In genomic region chrX:48676106-48676892, GRCh38 we compare ENCODE assay signal across 8 cellular contexts. TPM values are rescaled to one million over a fixed set of nuclear protein-coding genes. Genes with fewer than 3 reads are reported as not detected.
DNase-seq lines count a peak whose midpoint lies in the region; ATAC-seq lines count a peak whose summit lies in the region.

No MANE protein-coding gene starts in this region.

- H3K18ac ChIP-seq in mesenchymal stem cell (ENCODE audit: low read depth in 1 of 2, low read length in 2 of 2), result peak overlapping the region; percentile 55 to 84

- peak overlapping the region in 1 of 2 experiments; percentile 88 for H3K14ac ChIP-seq in mesenchymal stem cell (ENCODE audit: low read length in 2 of 2)

- peak overlapping the region in 1 of 2 experiments; percentile 16 for H2BK12ac ChIP-seq in mesenchymal stem cell (ENCODE audit: low read length in 2 of 2)

- no peaks in the 10 kb centered on the region for H3K9me3 ChIP-seq in mesenchymal stem cell (ENCODE audit: control insufficient read depth, low read length)

- under 1% methylated on average over 36 of the region's 67 CpGs for WGBS in mesenchymal stem cell

- peak overlapping the region in 1 of 2 experiments; percentile 88 for H3K4ac ChIP-seq in mesenchymal stem cell (ENCODE audit: low read depth in 1 of 2, low read length in 2 of 2)

- peaks cover 7% of the 10 kb centered on the region for H3K4me1 ChIP-seq in mesenchymal stem cell (ENCODE audit: control insufficient read depth, insufficient read depth, low read depth, low read length)

- peak overlapping the region; percentile 27 for H2AFZ ChIP-seq in mesenchymal stem cell (ENCODE audit: low read depth, low read length)

- peak overlapping the region; percentile 82 for H4K8ac ChIP-seq in mesenchymal stem cell (ENCODE audit: low read length)

- peak overlapping the region; percentile 69 for H3K27ac ChIP-seq in mesenchymal stem cell (ENCODE audit: low read length, poor library complexity, severe bottlenecking)

- peaks cover 0 to 8% of the 10 kb centered on the region in 2 experiments for H3K27me3 ChIP-seq in mesenchymal stem cell (ENCODE audit: control insufficient read depth in 1 of 2, insufficient read depth in 1 of 2, low read length in 2 of 2)

- H2BK120ac ChIP-seq in mesenchymal stem cell (ENCODE audit: low read depth, low read length), result no peak overlapping the region

- DNase-seq in COLO829 (ENCODE audit: low spot score) (peak; percentile 92), HT1080 (ENCODE audit: low read depth) (peak; percentile 87), mesenchymal stem cell (peak; percentile 89)
- peak; percentile 82 for DNase-seq in NK-92 treated with Interleukin-12 subunit alpha and Interleukin-12 subunit beta, amount 100 ng/mL, for 24 hours (lab: John Stamatoyannopoulos, UW)
- peak; percentile 75 for DNase-seq in activated CD8-positive, alpha-beta memory T cell treated with anti-CD3 and anti-CD28 coated beads for 4 hours (ENCODE audit: low read depth in 2 of 2)
- DNase-seq in effector CD8-positive, alpha-beta T cell (lab: John Stamatoyannopoulos, UW), result peak; percentile 83
- peak; percentile 65 for DNase-seq in stimulated activated CD8-positive, alpha-beta memory T cell treated with anti-CD3 and anti-CD28 coated beads, Interleukin-12 subunit alpha, Interleukin-12 subunit beta, amount 100 ng/mL, for 24 hours (ENCODE audit: extremely low read depth)

- H3K4me3 ChIP-seq in mesenchymal stem cell (ENCODE audit: insufficient read depth in 1 of 2, low read depth in 1 of 2, low read length in 2 of 2), result peak overlapping the region; percentile 75 to 86

- no peaks in the 10 kb centered on the region for H3K79me1 ChIP-seq in mesenchymal stem cell (replicated peaks; ENCODE audit: low read length, poor library complexity, severe bottlenecking)

- no peaks in the 10 kb centered on the region for H3K36me3 ChIP-seq in mesenchymal stem cell (ENCODE audit: control insufficient read depth in 1 of 2, insufficient read depth in 2 of 2, low read depth in 1 of 2, low read length in 2 of 2)

- H2AK5ac ChIP-seq in mesenchymal stem cell (ENCODE audit: low read length, severe bottlenecking), result no peak overlapping the region

- no peak overlapping the region for H2BK15ac ChIP-seq in mesenchymal stem cell (ENCODE audit: low read depth, poor library complexity, severe bottlenecking)

- peak overlapping the region; percentile 85 for H3K9ac ChIP-seq in mesenchymal stem cell (ENCODE audit: low read length)

- no peak overlapping the region for H3K23ac ChIP-seq in mesenchymal stem cell (ENCODE audit: low read length in 2 of 2)

- peak overlapping the region; percentile 18 for H4K91ac ChIP-seq in mesenchymal stem cell (ENCODE audit: low read length)

- ATAC-seq in GM21367 (IDR thresholded peaks at IDR 0.05; ENCODE audit: unreplicated experiment), result peak; percentile 84

- H3K4me2 ChIP-seq in mesenchymal stem cell (ENCODE audit: low read length, poor library complexity, severe bottlenecking), result peak overlapping the region; percentile 68

- peak overlapping the region; percentile 46 for H2BK5ac ChIP-seq in mesenchymal stem cell (ENCODE audit: low read depth, low read length, poor library complexity, severe bottlenecking)

RNA-seq across cellular contexts. Expression of gene WAS, which starts 7.3 kb away (rescaled TPM):
- 0.20 and 0.47 TPM in 2 replicates for total RNA-seq in HT1080 (2014; rRNA removed; shearing (Covaris generic))
- polyA plus RNA-seq in HT1080 (2015; cell fraction: cytosol; rRNA removed), result 0.10 TPM in 1 of 2 replicates, not detected in the other
- 0.25 TPM in 1 of 2 replicates, not detected in the other for polyA plus RNA-seq in HT1080 (2015; cell fraction: nucleus; rRNA removed)
- 0.21 TPM for polyA plus RNA-seq in mesenchymal stem cell (2013, experiment 1 of 2)
- 0.22 TPM for polyA plus RNA-seq in mesenchymal stem cell (2013, experiment 2 of 2)

RNA-seq across cellular contexts. Expression of gene SUV39H1, which starts 20.2 kb away (rescaled TPM):
- total RNA-seq in HT1080 (2014; rRNA removed; shearing (Covaris generic)), result 10.1 and 11.2 TPM in 2 replicates
- 7.0 and 7.7 TPM in 2 replicates for polyA plus RNA-seq in HT1080 (2015; cell fraction: cytosol; rRNA removed)
- polyA plus RNA-seq in HT1080 (2015; cell fraction: nucleus; rRNA removed), result 9.7 and 10.3 TPM in 2 replicates
- polyA plus RNA-seq in mesenchymal stem cell (2013, experiment 1 of 2), result 2.4 TPM
- polyA plus RNA-seq in mesenchymal stem cell (2013, experiment 2 of 2), result 2.1 TPM

Comparison
In these comparisons a context has a peak if more than half of its experiments do, and no peak if none do; other contexts are left out.
1. Peak in every context shown above with its lines: DNase-seq, ATAC-seq, H3K4me3 ChIP-seq and H3K27ac ChIP-seq.